8 cellular contexts compared by ENCODE assay signal in the genomic region with DNA sequence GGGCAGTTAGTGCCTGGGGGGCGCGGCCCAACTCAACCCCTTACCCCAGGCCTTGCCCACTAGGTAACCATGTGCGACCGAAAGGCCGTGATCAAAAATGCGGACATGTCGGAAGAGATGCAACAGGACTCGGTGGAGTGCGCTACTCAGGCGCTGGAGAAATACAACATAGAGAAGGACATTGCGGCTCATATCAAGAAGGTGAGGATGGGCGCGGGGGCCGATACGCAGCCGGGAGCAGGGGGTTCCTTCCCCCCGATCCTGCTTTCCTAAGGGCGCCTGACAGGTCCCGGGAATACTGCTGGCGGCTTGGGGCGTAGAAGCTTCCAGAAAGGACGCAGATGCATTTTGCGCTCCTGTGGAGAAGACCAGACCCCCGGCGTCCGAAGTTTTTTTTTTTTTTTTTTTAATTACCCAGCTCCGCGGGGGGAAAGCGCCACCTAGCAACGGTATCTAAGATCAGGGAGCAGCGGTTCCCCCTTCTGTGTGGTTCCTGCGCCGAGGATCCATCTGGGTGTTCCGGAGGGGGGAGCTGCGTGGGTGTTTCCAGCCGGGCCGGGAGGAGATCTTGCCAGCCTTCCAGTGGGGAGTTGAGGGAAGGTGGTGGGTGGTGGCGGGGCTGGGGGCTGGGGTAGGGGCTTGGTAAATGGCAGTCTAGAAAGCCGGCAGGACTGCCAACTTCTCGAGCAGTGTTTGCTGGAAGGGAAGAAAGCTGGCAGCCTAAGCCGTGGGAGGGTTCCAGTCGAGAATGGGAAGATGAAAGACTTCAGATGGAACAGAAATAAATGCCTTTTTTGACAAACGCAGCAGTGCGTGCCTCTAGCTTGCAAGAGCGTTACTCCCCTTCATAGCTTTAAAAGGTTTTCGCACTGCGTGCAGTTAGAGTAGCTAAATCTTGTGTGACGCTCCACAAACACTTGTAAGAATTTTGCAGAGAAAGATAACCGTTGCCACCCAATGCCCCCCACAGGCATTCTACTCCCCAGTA. TPM values are rescaled to one million over a fixed set of nuclear protein-coding genes. Genes with fewer than 3 reads are reported as not detected.
DNase-seq lines count a peak whose midpoint lies in the region; ATAC-seq and TF ChIP-seq lines count a peak whose summit lies in the region.

No MANE protein-coding gene starts in this region.

- H3K27me3 ChIP-seq in mucosa of stomach (ENCODE audit: control insufficient read depth, insufficient read depth, low read length), result no peaks in the 10 kb centered on the region

- peaks cover 5% of the 10 kb centered on the region for H3K4me1 ChIP-seq in mucosa of stomach (ENCODE audit: control insufficient read depth, insufficient read depth, low read length)

- H3K9ac ChIP-seq in mucosa of stomach (ENCODE audit: low read length), result peak overlapping the region; percentile 76

- no peaks in the 10 kb centered on the region for H3K9me3 ChIP-seq in mucosa of stomach (ENCODE audit: control insufficient read depth, low read length)

- H3K4me3 ChIP-seq in GM12865 (ENCODE audit: low read depth, low read length), result peak overlapping the region; percentile 90
- peak overlapping the region; percentile 91 for H3K4me3 ChIP-seq in epithelial cell of proximal tubule (ENCODE audit: low read depth, low read length)
- peak overlapping the region; percentile 58 for H3K4me3 ChIP-seq in mucosa of stomach (ENCODE audit: low read length)

- no peaks in the 10 kb centered on the region for H3K36me3 ChIP-seq in mucosa of stomach (ENCODE audit: control insufficient read depth, insufficient read depth, low read length)

- ATAC-seq in HG02642 (IDR thresholded peaks at IDR 0.05; ENCODE audit: poor library complexity, unreplicated experiment), result peak; percentile 30

- DNase-seq in GM12865 (ENCODE audit: low read depth) (peak; percentile 58), NCI-H748 (lab: John Stamatoyannopoulos, UW; ENCODE audit: unreplicated experiment) (peak; percentile 68), activated T-cell treated with anti-CD3 and anti-CD28 coated beads for 4 hours (peak; percentile 29), epithelial cell of proximal tubule (ENCODE audit: low read depth) (no peak), GDM1 (lab: John Stamatoyannopoulos, UW) (no peak)
- peak; percentile 13 to 25 for DNase-seq in stimulated activated CD8-positive, alpha-beta memory T cell treated with anti-CD3 and anti-CD28 coated beads, Interleukin-7, amount 100 ng/mL, for 1 hour (ENCODE audit: low read depth in 2 of 2)

- peak; percentile 7 for TF ChIP-seq CTCF in GM12865 (IDR thresholded peaks at IDR 0.05; ENCODE audit: insufficient read depth, low read depth, low read length, missing control alignments)
- TF ChIP-seq CTCF in epithelial cell of proximal tubule (conservative IDR thresholded peaks at IDR 0.05; ENCODE audit: low read depth, low read length), result peak; percentile 23

RNA-seq across cellular contexts. Expression of gene DYNLL1, which starts 0.7 kb away (rescaled TPM):
- total RNA-seq in epithelial cell of proximal tubule, result 357 and 388 TPM in 2 replicates

RNA-seq across cellular contexts. Expression of gene SRSF9, which starts 27.1 kb away (rescaled TPM):
- 128 and 142 TPM in 2 replicates for total RNA-seq in epithelial cell of proximal tubule

RNA-seq across cellular contexts. Expression of gene COQ5, which starts 32.3 kb away (rescaled TPM):
- 40.8 and 46.3 TPM in 2 replicates for total RNA-seq in epithelial cell of proximal tubule

RNA-seq across cellular contexts. Expression of gene RNF10, which starts 37.5 kb away (rescaled TPM):
- 66.9 and 81.2 TPM in 2 replicates for total RNA-seq in epithelial cell of proximal tubule

RNA-seq across cellular contexts. Expression of gene GATC, which starts 50.4 kb away (rescaled TPM):
- total RNA-seq in epithelial cell of proximal tubule, result 23.4 and 25.3 TPM in 2 replicates

Comparison
In these comparisons a context has a peak if more than half of its experiments do, and no peak if none do; other contexts are left out.
1. DNase-seq: peak in GM12865 (single experiment), NCI-H748 (single experiment), activated T-cell treated with anti-CD3 and anti-CD28 coated beads for 4 hours (single experiment) and stimulated activated CD8-positive, alpha-beta memory T cell treated with anti-CD3 and anti-CD28 coated beads, Interleukin-7, amount 100 ng/mL, for 1 hour (2 of 2); none in epithelial cell of proximal tubule (single experiment) and GDM1 (single experiment).
2. Peak in every context shown above with its lines, with median percentiles within 50 percentile points of each other: H3K4me3 ChIP-seq.